ENCODE assay signal across 8 cellular contexts in genomic region chr2:152098798-152099654, GRCh38. TPM values are rescaled to one million over a fixed set of nuclear protein-coding genes. Genes with fewer than 3 reads are reported as not detected.
DNase-seq lines count a peak whose midpoint lies in the region; ATAC-seq and TF ChIP-seq lines count a peak whose summit lies in the region.

TSS of gene CACNB4 (minus strand) at chr2:152099044.

- peak; percentile 58 for DNase-seq in NCI-H2171 treated with DMSO at 0.1 percent for 48 hours (lab: John Stamatoyannopoulos, UW)
- no peak for DNase-seq in NCI-H2171 (lab: John Stamatoyannopoulos, UW)
- DNase-seq in SW480 (ENCODE audit: low spot score) = peak; percentile 56
- peak; percentile 3 for DNase-seq in epithelial cell of esophagus (ENCODE audit: low read depth)
- DNase-seq in naive B cell = peak; percentile 4
- DNase-seq in NCI-H446 (lab: John Stamatoyannopoulos, UW) = no peak
- DNase-seq in activated CD4-positive, CD25-positive, alpha-beta regulatory T cell treated with anti-CD3 and anti-CD28 coated beads, Interleukin-2, amount 50 U/mL, for 72 hours = no peak

- ATAC-seq in HG02678 (IDR thresholded peaks at IDR 0.05; ENCODE audit: unreplicated experiment) (peak; percentile 38), naive B cell (ENCODE audit: low read depth in 2 of 2) (peak; percentile 49 to 59)

- peaks cover 17 to 27% (median 21%) of the 10 kb centered on the region in 3 donors for H3K4me1 Mint-ChIP-seq in naive B cell

- no peaks in the 10 kb centered on the region for H3K9me3 Mint-ChIP-seq in naive B cell

- peak within 1 kb of the TSS; percentile 84 to 97 (median 88) for H3K4me3 Mint-ChIP-seq in naive B cell

- H3K27me3 Mint-ChIP-seq in naive B cell = peaks cover 26 to 37% (median 36%) of the 10 kb centered on the region in 3 donors

- TF ChIP-seq CTCF in epithelial cell of esophagus (IDR thresholded peaks at IDR 0.05; ENCODE audit: insufficient read depth, low read depth, low read length, missing control alignments) = no peak

- peak within 1 kb of the TSS in 4 of 6 donors; percentile 38 to 88 (median 72) for H3K27ac Mint-ChIP-seq in naive B cell

- peak within 1 kb of the TSS; percentile 48 for H3K4me3 ChIP-seq in epithelial cell of esophagus (ENCODE audit: low read length)

- H3K36me3 Mint-ChIP-seq in naive B cell = no peaks in the 10 kb centered on the region

RNA-seq across cellular contexts. Expression of gene CACNB4, which starts in this region (rescaled TPM):
- 1 to 10 TPM in 1 of 6 donors, under 1 TPM in 1, not detected in 4; 0.10 to 3.2 TPM for polyA plus RNA-seq in naive B cell (ENCODE audit: low read depth in 6 of 6)

Comparison
In these comparisons a context has a peak if more than half of its experiments do, and no peak if none do; other contexts are left out.
1. DNase-seq: peak in NCI-H2171 treated with DMSO at 0.1 percent for 48 hours (single experiment), SW480 (single experiment), epithelial cell of esophagus (single experiment) and naive B cell (single experiment); none in NCI-H2171 (single experiment), NCI-H446 (0 of 2) and activated CD4-positive, CD25-positive, alpha-beta regulatory T cell treated with anti-CD3 and anti-CD28 coated beads, Interleukin-2, amount 50 U/mL, for 72 hours (single experiment).